In genomic region chr19:42761632-42762295, GRCh38 we compare ENCODE assay signal across 10 cellular contexts. TPM values are rescaled to one million over a fixed set of nuclear protein-coding genes. Genes with fewer than 3 reads are reported as not detected.
A peak's percentile ranks its signal among the peaks of the same experiment; 100 is the strongest.
DNase-seq lines count a peak whose midpoint lies in the region; FAIRE-seq and TF ChIP-seq lines count a peak whose summit lies in the region.
"Not testable (repeated sequence)": the region's sequence is repeated elsewhere in the genome, so short reads cannot be mapped to it uniquely, and the experiment has no call there.
"Had no signal": no experiment of that assay in that cellular context is flagged by ENCODE, and none has a peak within 500 bp of the region (broad histone marks: within the 10 kb centered on the region; RNA-seq: fewer than 3 reads in every experiment).

No MANE protein-coding gene starts in this region.

- not testable (repeated sequence) for TF ChIP-seq CTCF in BJ (IDR thresholded peaks at IDR 0.05; ENCODE audit: insufficient read depth, low read depth, low read length); HFFc6 (IDR thresholded peaks at IDR 0.05); RWPE1 (conservative IDR thresholded peaks at IDR 0.05; ENCODE audit: low read depth); astrocyte (IDR thresholded peaks at IDR 0.05; ENCODE audit: insufficient read depth, low read depth, low read length); endothelial cell of umbilical vein (IDR thresholded peaks at IDR 0.05; ENCODE audit: extremely low read depth in 1 of 2, insufficient read depth in 1 of 2, low read depth in 1 of 2, low read length in 2 of 2); keratinocyte (optimal IDR thresholded peaks at IDR 0.05 in 1 of 3, IDR thresholded peaks at IDR 0.05 in 1 of 3, conservative IDR thresholded peaks at IDR 0.05 in 1 of 3; ENCODE audit: extremely low read depth in 1 of 3, insufficient read depth in 2 of 3, low read length in 3 of 3)

- H3K9ac ChIP-seq in astrocyte (ENCODE audit: low read length) = peak overlapping the region; percentile 41
- not testable (repeated sequence) for H3K9ac ChIP-seq in endothelial cell of umbilical vein (replicated peaks; ENCODE audit: extremely low read depth, insufficient read depth, low read length); keratinocyte (ENCODE audit: control insufficient read depth, extremely low read depth, insufficient read depth, low read length)

- H2AFZ ChIP-seq in astrocyte (ENCODE audit: low read depth, low read length); endothelial cell of umbilical vein (ENCODE audit: low read depth, low read length); keratinocyte (ENCODE audit: control insufficient read depth, low read length): not testable (repeated sequence)

- TSS peak; percentile 57 for BruUV-seq in endothelial cell of umbilical vein (replicated peaks; lab: Mats Ljungman, UMichigan)

- intact Hi-C loops in endothelial cell of umbilical vein (cut with micrococcal nuclease) = loop anchor here (10.0 kb wide), 1 partner anchor 67 kb away; no protein-coding TSS in a partner anchor

- not testable (repeated sequence) for FAIRE-seq in astrocyte (lab: Jason Lieb, UNC); endothelial cell of umbilical vein (lab: Jason Lieb, UNC); keratinocyte (lab: Jason Lieb, UNC)

- not testable (repeated sequence) for H4K20me1 ChIP-seq in astrocyte (ENCODE audit: insufficient read depth, low read length); endothelial cell of umbilical vein (replicated peaks; ENCODE audit: control insufficient read depth, extremely low read depth, insufficient read depth, low read length); keratinocyte (ENCODE audit: control insufficient read depth, extremely low read depth, insufficient read depth, low read length)

- POLR2A ChIA-PET in BJ (lab: Charles Lee) = interaction anchor here (0.6 kb wide), 2 partner anchors 143 to 420 kb away, joined by 3 read pairs; no protein-coding TSS in a partner anchor
- POLR2A ChIA-PET in RWPE1 (lab: Yijun Ruan, JAX; ENCODE audit: low non-redundant PET); endothelial cell of umbilical vein (lab: Charles Lee): not testable (repeated sequence)

- H3K4me3 ChIP-seq in BJ (ENCODE audit: low read depth, low read length); astrocyte (ENCODE audit: insufficient read depth, low read depth, low read length); endothelial cell of umbilical vein (replicated peaks in 1 of 3; ENCODE audit: insufficient read depth in 1 of 3, low read depth in 1 of 3, low read length in 3 of 3); keratinocyte (ENCODE audit: control insufficient read depth in 2 of 3, extremely low read depth in 1 of 3, insufficient read depth in 2 of 3, low read depth in 1 of 3, low read length in 3 of 3): not testable (repeated sequence)

- not testable (repeated sequence) for H3K36me3 ChIP-seq in BJ (ENCODE audit: control insufficient read depth, insufficient read depth, low read length); astrocyte (ENCODE audit: insufficient read depth, low read length); endothelial cell of umbilical vein (ENCODE audit: control insufficient read depth in 2 of 2, extremely low read depth in 1 of 2, insufficient read depth in 2 of 2, low read length in 2 of 2); keratinocyte (ENCODE audit: control insufficient read depth in 2 of 2, extremely low read depth in 1 of 2, insufficient read depth in 2 of 2, low read length in 2 of 2)

- H3K4me2 ChIP-seq in astrocyte (ENCODE audit: low read length) (peak overlapping the region; percentile 69), keratinocyte (ENCODE audit: control insufficient read depth, extremely low read depth, insufficient read depth, low read depth, low read length) (peak overlapping the region; percentile 45)
- H3K4me2 ChIP-seq in endothelial cell of umbilical vein (ENCODE audit: insufficient read depth, low read length) = not testable (repeated sequence)

- not testable (repeated sequence) for H3K27me3 ChIP-seq in BJ (ENCODE audit: control insufficient read depth, insufficient read depth, low read length); astrocyte (ENCODE audit: insufficient read depth, low read length); endothelial cell of umbilical vein (ENCODE audit: control insufficient read depth in 2 of 2, insufficient read depth in 2 of 2, low read length in 2 of 2); keratinocyte (ENCODE audit: control insufficient read depth, extremely low read depth, insufficient read depth, low read length)

- not testable (repeated sequence) for H3K9me3 Mint-ChIP-seq in HFFc6
- peaks cover 26% of the 10 kb centered on the region for H3K9me3 Mint-ChIP-seq in astrocyte (ENCODE audit: unreplicated experiment)

- H3K27me3 Mint-ChIP-seq in HFFc6 (ENCODE audit: insufficient read depth); astrocyte (ENCODE audit: low read depth, unreplicated experiment): not testable (repeated sequence)

- H3K9me1 ChIP-seq in endothelial cell of umbilical vein (replicated peaks; ENCODE audit: control insufficient read depth, extremely low read depth, insufficient read depth, low read length); keratinocyte (ENCODE audit: control insufficient read depth, extremely low read depth, insufficient read depth, low read length): not testable (repeated sequence)

- dilution Hi-C loops in endothelial cell of umbilical vein (cut with MboI; ENCODE audit: extremely low pct_ligation_motif_present, low sequenced_read_pairs); keratinocyte (cut with MboI; ENCODE audit: extremely low pct_ligation_motif_present, low sequenced_read_pairs): not testable (repeated sequence)

- H3K36me3 Mint-ChIP-seq in HFFc6 (ENCODE audit: low read depth); astrocyte (ENCODE audit: low read depth, unreplicated experiment): not testable (repeated sequence)

- CTCF ChIA-PET in BJ (lab: Yijun Ruan, JAX) = interaction anchor here (1.6 kb wide), 1 partner anchor 16 kb away, joined by 8 read pairs; no protein-coding TSS in a partner anchor
- CTCF ChIA-PET in RWPE1 (lab: Yijun Ruan, JAX); endothelial cell of umbilical vein (lab: Charles Lee): not testable (repeated sequence)

- H3K79me2 ChIP-seq in astrocyte (ENCODE audit: insufficient read depth, low read length); endothelial cell of umbilical vein (ENCODE audit: control insufficient read depth, insufficient read depth, low read length); keratinocyte (ENCODE audit: control insufficient read depth, insufficient read depth, low read length): not testable (repeated sequence)

- peaks cover 79% of the 10 kb centered on the region for H3K4me1 Mint-ChIP-seq in HFFc6 (ENCODE audit: low read depth)
- not testable (repeated sequence) for H3K4me1 Mint-ChIP-seq in astrocyte (ENCODE audit: low read depth, unreplicated experiment)

- H3K4me3 Mint-ChIP-seq in HFFc6 = peak overlapping the region; percentile 61
- H3K4me3 Mint-ChIP-seq in astrocyte (ENCODE audit: unreplicated experiment) = not testable (repeated sequence)

- DNase-seq in BJ (ENCODE audit: low read depth) = peak; percentile 96
- DNase-seq in GM04503 (ENCODE audit: low read depth) = peak; percentile 99
- DNase-seq in HFFc6 = peak; percentile 21
- not testable (repeated sequence) for DNase-seq in RWPE1 (ENCODE audit: low spot score); astrocyte (ENCODE audit: low read depth); endothelial cell of umbilical vein (ENCODE audit: low read depth, low spot score)
- DNase-seq in keratinocyte (ENCODE audit: low read depth, low spot score) = peak; percentile 57

- H3K4me1 ChIP-seq in astrocyte (ENCODE audit: insufficient read depth, low read length) (peaks cover 17% of the 10 kb centered on the region), keratinocyte (ENCODE audit: control insufficient read depth, extremely low read depth, insufficient read depth, low read length) (peaks cover 17% of the 10 kb centered on the region)
- H3K4me1 ChIP-seq in endothelial cell of umbilical vein (ENCODE audit: control insufficient read depth, extremely low read depth, insufficient read depth, low read length) = not testable (repeated sequence)

- H3K9me3 ChIP-seq in astrocyte (ENCODE audit: insufficient read depth, low read depth, low read length); endothelial cell of umbilical vein (replicated peaks; ENCODE audit: control insufficient read depth, insufficient read depth, low read length); keratinocyte (ENCODE audit: control insufficient read depth, low read depth, low read length): not testable (repeated sequence)

- peak overlapping the region; percentile 70 for H3K27ac ChIP-seq in RWPE1
- H3K27ac ChIP-seq in astrocyte (ENCODE audit: low read depth, low read length) = peak overlapping the region; percentile 91
- H3K27ac ChIP-seq in endothelial cell of umbilical vein (ENCODE audit: insufficient read depth, low read depth, low read length) = not testable (repeated sequence)
- H3K27ac ChIP-seq in keratinocyte (ENCODE audit: control insufficient read depth, insufficient read depth, low read length) = peak overlapping the region; percentile 36

- peak overlapping the region; percentile 96 for H3K27ac Mint-ChIP-seq in HFFc6
- H3K27ac Mint-ChIP-seq in astrocyte (ENCODE audit: unreplicated experiment) = not testable (repeated sequence)

- TF ChIP-seq POLR2A in endothelial cell of umbilical vein (IDR thresholded peaks at IDR 0.05; ENCODE audit: low read depth, low read length) = not testable (repeated sequence)

RNA-seq across cellular contexts. Expression of gene PSG8, which starts 3.7 kb away (rescaled TPM):
- 0.34 and 0.63 TPM in 2 replicates for polyA plus RNA-seq in BJ (2011; rRNA removed)
- 0.09 and 0.21 TPM in 2 replicates for polyA minus RNA-seq in BJ (2011; rRNA and poly(A)+ RNA removed)
- under 1 TPM in 2 of 6 experiments, not detected in 4; 0.17 to 0.32 TPM for total RNA-seq in HFFc6 (2021; fragmentation: NEBNext Ultra II Directional; extraction: Animal tissue kit (Norgen Biotek cat#: 25700))
- total RNA-seq in astrocyte = not detected in 2 replicates
- not detected in 2 replicates for total RNA-seq in endothelial cell of umbilical vein
- polyA plus RNA-seq in endothelial cell of umbilical vein = not detected in 2 replicates
- polyA plus RNA-seq in endothelial cell of umbilical vein (2011; cell fraction: cytosol; rRNA removed) = not detected in 2 replicates
- polyA plus RNA-seq in endothelial cell of umbilical vein (2011; cell fraction: nucleus; rRNA removed) = not detected in 2 replicates
- not detected in 2 replicates for polyA plus RNA-seq in endothelial cell of umbilical vein (2012)
- polyA minus RNA-seq in endothelial cell of umbilical vein = not detected in 2 replicates
- polyA minus RNA-seq in endothelial cell of umbilical vein (2011; cell fraction: cytosol; rRNA and poly(A)+ RNA removed) = not detected
- polyA minus RNA-seq in endothelial cell of umbilical vein (2011; cell fraction: nucleus; rRNA and poly(A)+ RNA removed) = not detected in 2 replicates
- polyA plus RNA-seq in keratinocyte = not detected in 3 replicates
- polyA plus RNA-seq in keratinocyte (2011; ENCODE audit: low read depth) = not detected
- not detected in 2 replicates for polyA plus RNA-seq in keratinocyte (2011; cell fraction: cytosol; rRNA removed)
- 0.04 TPM in 1 of 2 replicates, not detected in the other for polyA plus RNA-seq in keratinocyte (2011; cell fraction: nucleus; rRNA removed)
- polyA plus RNA-seq in keratinocyte (2012; ENCODE audit: low replicate concordance) = 0.59 TPM in 1 of 2 replicates, not detected in the other
- polyA minus RNA-seq in keratinocyte = not detected in 3 replicates
- polyA minus RNA-seq in keratinocyte (2011; cell fraction: cytosol; rRNA and poly(A)+ RNA removed) = not detected
- not detected in 2 replicates for polyA minus RNA-seq in keratinocyte (2011; cell fraction: nucleus; rRNA and poly(A)+ RNA removed)
- total RNA-seq: CD4-positive, CD25-positive, alpha-beta regulatory T cell; H4; HT-29 had no signal
- polyA plus RNA-seq: CD4-positive, CD25-positive, alpha-beta regulatory T cell had no signal

RNA-seq across cellular contexts. Expression of gene PSG3, which starts 21.5 kb away (rescaled TPM):
- polyA plus RNA-seq in BJ (2011; rRNA removed) (0.39 and 0.49 TPM in 2 replicates), endothelial cell of umbilical vein (not detected in 2 replicates), keratinocyte (not detected in 3 replicates)
- polyA minus RNA-seq in BJ (2011; rRNA and poly(A)+ RNA removed) = not detected in 2 replicates
- total RNA-seq in HFFc6 (2021; fragmentation: NEBNext Ultra II Directional; extraction: Animal tissue kit (Norgen Biotek cat#: 25700)) = not detected
- total RNA-seq in astrocyte (0.34 and 0.48 TPM in 2 replicates), endothelial cell of umbilical vein (not detected in 2 replicates)
- polyA plus RNA-seq in endothelial cell of umbilical vein (2011; cell fraction: cytosol; rRNA removed) = not detected in 2 replicates
- not detected in 2 replicates for polyA plus RNA-seq in endothelial cell of umbilical vein (2011; cell fraction: nucleus; rRNA removed)
- not detected in 2 replicates for polyA plus RNA-seq in endothelial cell of umbilical vein (2012)
- polyA minus RNA-seq in endothelial cell of umbilical vein (not detected in 2 replicates), keratinocyte (not detected in 3 replicates)
- polyA minus RNA-seq in endothelial cell of umbilical vein (2011; cell fraction: cytosol; rRNA and poly(A)+ RNA removed) = not detected
- not detected in 2 replicates for polyA minus RNA-seq in endothelial cell of umbilical vein (2011; cell fraction: nucleus; rRNA and poly(A)+ RNA removed)
- 0.20 TPM for polyA plus RNA-seq in keratinocyte (2011; ENCODE audit: low read depth)
- polyA plus RNA-seq in keratinocyte (2011; cell fraction: cytosol; rRNA removed) = not detected in 2 replicates
- polyA plus RNA-seq in keratinocyte (2011; cell fraction: nucleus; rRNA removed) = not detected in 2 replicates
- 0.78 TPM in 1 of 2 replicates, not detected in the other for polyA plus RNA-seq in keratinocyte (2012; ENCODE audit: low replicate concordance)
- not detected for polyA minus RNA-seq in keratinocyte (2011; cell fraction: cytosol; rRNA and poly(A)+ RNA removed)
- polyA minus RNA-seq in keratinocyte (2011; cell fraction: nucleus; rRNA and poly(A)+ RNA removed) = not detected in 2 replicates
- total RNA-seq: HT-29 had no signal
- polyA plus RNA-seq: CD4-positive, CD25-positive, alpha-beta regulatory T cell had no signal
